In the genomic region with DNA sequence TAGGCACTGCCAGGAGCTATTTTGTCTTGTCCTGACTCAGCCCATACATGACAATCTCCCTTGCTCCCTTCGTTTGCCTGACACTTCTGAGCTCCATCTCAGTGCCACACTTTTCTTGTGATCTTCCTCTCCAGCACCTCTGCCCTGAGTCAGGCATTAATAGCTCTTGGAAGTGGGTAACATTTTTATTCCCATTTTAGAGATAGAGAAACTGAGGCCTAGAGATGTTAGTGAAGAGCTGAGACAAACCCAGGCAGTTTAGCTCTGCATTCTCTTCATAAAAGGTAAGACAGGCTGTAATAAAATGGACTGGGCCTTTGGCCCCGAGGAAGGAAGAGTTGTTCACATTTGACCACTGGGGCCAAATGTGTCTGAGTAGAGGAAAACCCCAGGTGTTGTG, we compare ENCODE assay signal across 8 cellular contexts.
"Had no signal": no experiment of that assay in that cellular context is flagged by ENCODE, and none has a peak within 500 bp of the region (broad histone marks: within the 10 kb centered on the region; RNA-seq: fewer than 3 reads in every experiment).

No MANE protein-coding gene starts in this region.

- FAIRE-seq: G401.6, GM12878, GM12891, GM12892, GM18507, GM19239 had no signal

- DNase-seq: GDM1, GF-D8 had no signal

- ATAC-seq: GM12878 had no signal

- H3K4me3 ChIP-seq: GM12878 had no signal
